Comparison of ENCODE assay signal across 19 cellular contexts in genomic region chr9:96984887-96985286, GRCh38. TPM values are rescaled to one million over a fixed set of nuclear protein-coding genes. Genes with fewer than 3 reads are reported as not detected.
"Had no signal": no experiment of that assay in that cellular context is flagged by ENCODE, and none has a peak within 500 bp of the region (broad histone marks: within the 10 kb centered on the region; RNA-seq: fewer than 3 reads in every experiment).

No MANE protein-coding gene starts in this region.

RNA-seq across cellular contexts. Expression of gene CTSV, which starts 54.1 kb away (rescaled TPM):
- total RNA-seq: posterior vena cava, right atrium auricular region, sigmoid colon, ureter had no signal
- polyA plus RNA-seq: naive thymus-derived CD4-positive, alpha-beta T cell had no signal

RNA-seq across cellular contexts. Expression of gene NUTM2G, which starts 56.2 kb away (rescaled TPM):
- total RNA-seq: naive thymus-derived CD4-positive, alpha-beta T cell; natural killer cell; occipital lobe; osteocyte; pancreas; posterior vena cava; prostate gland; pulmonary artery endothelial cell; right atrium auricular region; sigmoid colon; stomach; subcutaneous adipose tissue; temporal lobe; thoracic aorta; thyroid gland; tibial nerve; upper lobe of left lung; ureter; vagina had no signal
- polyA plus RNA-seq: pancreas, stomach had no signal
